ENCODE assay signal across 14 cellular contexts in the genomic region with DNA sequence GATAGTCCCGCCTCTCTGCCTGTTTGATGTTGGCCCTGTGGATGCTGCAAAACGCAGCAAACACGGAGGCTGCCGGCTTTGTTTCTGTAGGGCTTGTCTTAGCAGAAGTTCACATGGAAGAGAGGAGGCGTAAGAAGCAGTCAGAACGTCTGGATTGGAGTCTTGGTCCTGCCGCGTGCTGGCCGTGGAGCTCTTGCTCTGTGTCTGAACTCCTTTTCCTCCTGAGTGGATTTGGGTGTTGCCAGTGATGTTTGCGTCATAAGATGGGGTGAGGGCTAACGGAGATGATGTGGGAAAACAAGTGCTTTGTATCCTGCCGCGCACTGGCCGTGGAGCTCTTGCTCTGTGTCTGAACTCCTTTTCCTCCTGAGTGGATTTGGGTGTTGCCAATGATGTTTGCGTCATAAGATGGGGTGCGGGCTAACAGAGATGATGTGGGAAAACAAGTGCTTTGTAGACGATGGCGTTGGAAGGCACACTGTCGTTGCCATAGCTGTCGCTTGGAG.
"Had no signal": no experiment of that assay in that cellular context is flagged by ENCODE, and none has a peak within 500 bp of the region (broad histone marks: within the 10 kb centered on the region; RNA-seq: fewer than 3 reads in every experiment).

No MANE protein-coding gene starts in this region.

- H3K27ac ChIP-seq: ascending aorta, parathyroid adenoma, SJSA1, thyroid gland had no signal

- H3K36me3 ChIP-seq: ascending aorta, thyroid gland had no signal

- H3K27me3 ChIP-seq: ascending aorta, SJSA1, thyroid gland had no signal

- DNase-seq: activated CD4-positive, alpha-beta T cell treated with anti-CD3 and anti-CD28 coated beads, Interleukin-2, amount 50 U/mL, for 48 hours; activated CD4-positive, CD25-positive, alpha-beta regulatory T cell treated with anti-CD3 and anti-CD28 coated beads, Interleukin-2, amount 50 U/mL, for 72 hours; activated CD8-positive, alpha-beta memory T cell treated with anti-CD3 and anti-CD28 coated beads, Interleukin-2, amount 10 ng/mL, durations not matched to agents 7 days and 5 days; activated gamma-delta T cell treated with Interleukin-2 at 50 U/mL for 16 hours; activated naive CD8-positive, alpha-beta T cell treated with anti-CD3 and anti-CD28 coated beads, Interleukin-2, amount 10 ng/mL, durations not matched to agents 7 days and 5 days; activated T-cell treated with anti-CD3 and anti-CD28 coated beads, Interleukin-2, amount 50 U/mL, for 4 hours; effector CD4-positive, alpha-beta T cell; midbrain; retina; thyroid gland had no signal

- ATAC-seq: activated CD8-positive, alpha-beta memory T cell treated with anti-CD3 and anti-CD28 coated beads, Interleukin-2, amount 10 ng/mL, durations not matched to agents 7 days and 5 days; activated T-cell treated with anti-CD3 and anti-CD28 coated beads, Interleukin-2, amount 50 U/mL, for 4 hours had no signal

- H3K4me1 ChIP-seq: ascending aorta, parathyroid adenoma, SJSA1, thyroid gland had no signal

- H3K9me3 ChIP-seq: ascending aorta, SJSA1, thyroid gland had no signal

- H3K4me3 ChIP-seq: ascending aorta, SJSA1, smooth muscle cell, thyroid gland had no signal
